In the genomic region with DNA sequence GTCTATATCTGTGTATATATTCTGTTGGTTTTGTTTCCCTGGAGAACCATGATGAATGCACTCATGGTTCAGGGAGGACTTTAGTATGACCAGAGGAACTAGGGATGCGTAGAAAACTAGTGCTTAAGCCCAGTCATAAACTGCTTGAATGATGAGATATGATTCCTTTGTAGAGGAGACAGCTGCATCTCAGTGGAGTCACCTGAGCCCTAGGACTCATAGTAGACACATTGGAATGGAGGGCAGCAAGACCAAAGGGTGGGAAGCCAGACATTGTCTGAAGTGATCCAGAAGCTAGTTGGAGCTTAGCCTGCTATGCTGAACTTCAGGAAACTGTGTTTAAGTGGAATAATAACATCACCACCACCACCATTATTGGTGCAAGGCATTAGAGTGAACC, we compare ENCODE assay signal across 12 cellular contexts.
"Had no signal": no experiment of that assay in that cellular context is flagged by ENCODE, and none has a peak within 500 bp of the region (broad histone marks: within the 10 kb centered on the region; RNA-seq: fewer than 3 reads in every experiment).

No MANE protein-coding gene starts in this region.

- H3K27me3 Mint-ChIP-seq: stimulated activated naive CD8-positive, alpha-beta T cell treated with anti-CD3 and anti-CD28 coated beads, Interleukin-15, Interleukin-2, amounts not matched to agents 100 ng/mL and 50 ng/mL, for 24 hours had no signal

- ATAC-seq: activated CD4-positive, CD25-positive, alpha-beta regulatory T cell treated with anti-CD3 and anti-CD28 coated beads, Interleukin-2, amount 50 U/mL, for 24 hours; natural killer cell treated with Interleukin-12 subunit alpha and Interleukin-12 subunit beta and Interleukin-15 and Interleukin-18, amount 100 ng/mL, for 72 hours had no signal

- H3K27ac Mint-ChIP-seq: activated naive CD4-positive, alpha-beta T cell treated with anti-CD3 and anti-CD28 coated beads for 36 hours; activated T-helper 2 cell treated with anti-CD3 and anti-CD28 coated beads, Interferon-gamma antibody, Interleukin-2, Interleukin-4, amounts not matched to agents 10 μg/mL and 5 μg/mL and 100 μg/mL, durations not matched to agents 14 hours and 24 hours and 36 hours; natural killer cell treated with Interleukin-12 subunit alpha and Interleukin-12 subunit beta and Interleukin-15 and Interleukin-18, amount 100 ng/mL, for 72 hours; stimulated activated naive CD8-positive, alpha-beta T cell treated with anti-CD3 and anti-CD28 coated beads, Interleukin-15, Interleukin-2, amounts not matched to agents 100 ng/mL and 50 ng/mL, for 24 hours had no signal

- H3K27me3 ChIP-seq: testis had no signal

- H3K4me3 ChIP-seq: mucosa of descending colon, testis had no signal

- H3K36me3 Mint-ChIP-seq: natural killer cell treated with Interleukin-12 subunit alpha and Interleukin-12 subunit beta and Interleukin-15 and Interleukin-18, amount 100 ng/mL, for 72 hours had no signal

- H3K9me3 ChIP-seq: mucosa of descending colon, testis had no signal

- H3K27ac ChIP-seq: testis had no signal

- H3K4me1 ChIP-seq: testis had no signal

- H3K4me3 Mint-ChIP-seq: activated naive CD4-positive, alpha-beta T cell treated with anti-CD3 and anti-CD28 coated beads for 36 hours; natural killer cell treated with Interleukin-12 subunit alpha and Interleukin-12 subunit beta and Interleukin-15 and Interleukin-18, amount 100 ng/mL, for 72 hours; stimulated activated naive CD8-positive, alpha-beta T cell treated with anti-CD3 and anti-CD28 coated beads, Interleukin-15, Interleukin-2, amounts not matched to agents 100 ng/mL and 50 ng/mL, for 24 hours had no signal

- DNase-seq: activated CD4-positive, alpha-beta T cell treated with anti-CD3 and anti-CD28 coated beads, Interleukin-2, amount 50 U/mL, for 48 hours; activated naive CD4-positive, alpha-beta T cell treated with anti-CD3 and anti-CD28 coated beads for 36 hours; erythroblast; mucosa of descending colon; nucleus accumbens; posterior cingulate gyrus; T-helper 9 cell; testis had no signal

- H3K9me3 Mint-ChIP-seq: activated naive CD4-positive, alpha-beta T cell treated with anti-CD3 and anti-CD28 coated beads for 36 hours; activated T-helper 2 cell treated with anti-CD3 and anti-CD28 coated beads, Interferon-gamma antibody, Interleukin-2, Interleukin-4, amounts not matched to agents 10 μg/mL and 5 μg/mL and 100 μg/mL, durations not matched to agents 14 hours and 24 hours and 36 hours; natural killer cell treated with Interleukin-12 subunit alpha and Interleukin-12 subunit beta and Interleukin-15 and Interleukin-18, amount 100 ng/mL, for 72 hours; stimulated activated naive CD8-positive, alpha-beta T cell treated with anti-CD3 and anti-CD28 coated beads, Interleukin-15, Interleukin-2, amounts not matched to agents 100 ng/mL and 50 ng/mL, for 24 hours had no signal
